In genomic region chr11:119449498-119449897, GRCh38 we compare ENCODE assay signal across 2 cellular contexts.
A peak's percentile ranks its signal among the peaks of the same experiment; 100 is the strongest.
TF ChIP-seq lines count a peak whose summit lies in the region.

No MANE protein-coding gene starts in this region.

TF ChIP-seq in IMR-90, 13 proteins besides CTCF, POLR2A, EP300 and RAD21:
- no peak for TF ChIP-seq RCOR1 (IDR thresholded peaks at IDR 0.05; ENCODE audit: insufficient replicate concordance, low read length)
- no peak for TF ChIP-seq ELK1 (IDR thresholded peaks at IDR 0.05; ENCODE audit: borderline replicate concordance, low read depth, low read length)
- TF ChIP-seq MAZ (IDR thresholded peaks at IDR 0.05; ENCODE audit: borderline replicate concordance, low read depth, low read length): no peak
- TF ChIP-seq CHD1 (IDR thresholded peaks at IDR 0.05; ENCODE audit: low read depth, low read length): no peak
- TF ChIP-seq FOS (IDR thresholded peaks at IDR 0.05; ENCODE audit: low read depth, low read length): no peak
- no peak for TF ChIP-seq NFE2L2 (IDR thresholded peaks at IDR 0.05; ENCODE audit: low read depth, low read length)
- TF ChIP-seq RFX5 (IDR thresholded peaks at IDR 0.05; ENCODE audit: low read depth, low read length): no peak
- TF ChIP-seq USF2 (IDR thresholded peaks at IDR 0.05; ENCODE audit: low read depth, low read length): no peak

TF ChIP-seq in K562, 482 proteins besides CTCF, POLR2A, EP300 and RAD21:
- TF ChIP-seq PRDM10 (IDR thresholded peaks at IDR 0.05; ENCODE audit: partially characterized antibody): peak; percentile 38
- TF ChIP-seq ZNF175 (CRISPR knock-in tag; IDR thresholded peaks at IDR 0.05; ENCODE audit: low read depth): no peak
- no peak for TF ChIP-seq MTF1 (CRISPR knock-in tag; IDR thresholded peaks at IDR 0.05; ENCODE audit: borderline replicate concordance)
TF ChIP-seq in K562: peak in this region for 1.
